In the genomic region with DNA sequence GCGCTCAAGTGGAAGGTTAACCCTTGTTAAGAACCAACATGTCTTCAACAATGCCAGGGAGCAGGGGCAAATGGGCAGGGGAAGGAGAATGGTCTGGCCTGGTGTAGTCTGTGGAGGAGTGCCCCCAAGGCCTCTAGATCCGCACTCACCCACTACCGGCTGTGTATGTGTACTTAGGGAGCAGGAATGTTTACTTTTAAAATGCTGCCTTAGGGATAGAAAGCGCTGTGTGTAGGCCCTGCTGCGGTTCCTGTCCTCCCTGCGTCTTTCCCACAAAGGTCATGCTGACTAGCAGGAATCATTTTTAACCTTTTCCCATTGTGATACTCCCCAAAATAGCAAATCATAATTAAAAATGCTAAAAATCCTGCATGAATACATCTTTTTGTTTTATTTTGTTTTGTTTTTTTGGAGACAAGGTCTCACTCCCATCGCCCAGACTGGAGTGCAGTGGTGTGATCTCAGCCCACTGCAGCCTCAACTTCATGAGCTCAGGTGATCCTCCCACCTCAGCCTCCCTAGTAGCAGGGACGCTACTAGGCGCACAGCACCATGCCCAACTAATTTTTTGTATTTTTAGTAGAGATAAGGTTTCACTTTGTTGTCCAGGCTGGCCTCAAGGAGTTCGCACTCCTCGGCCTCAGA, we compare ENCODE assay signal across 13 cellular contexts. TPM values are rescaled to one million over a fixed set of nuclear protein-coding genes. Genes with fewer than 3 reads are reported as not detected.
DNase-seq lines count a peak whose midpoint lies in the region; ATAC-seq, FAIRE-seq and TF ChIP-seq lines count a peak whose summit lies in the region.
"Had no signal": no experiment of that assay in that cellular context is flagged by ENCODE, and none has a peak within 500 bp of the region (broad histone marks: within the 10 kb centered on the region; RNA-seq: fewer than 3 reads in every experiment).

No MANE protein-coding gene starts in this region.

- TF ChIP-seq CTCF in type B pancreatic cell (conservative IDR thresholded peaks at IDR 0.05) = no peak

- peak overlapping the region; percentile 34 for H3K4me3 Mint-ChIP-seq in type B pancreatic cell

- H3K36me3 Mint-ChIP-seq in type B pancreatic cell = peaks cover 30% of the 10 kb centered on the region

- FAIRE-seq in HTR-8/SVneo (lab: Jason Lieb, UNC) = no peak

- H3K9me3 Mint-ChIP-seq in type B pancreatic cell = peaks cover 18% of the 10 kb centered on the region

- DNase-seq in NCI-H510A treated with DMSO at 0.1 percent for 48 hours (lab: John Stamatoyannopoulos, UW) (peak; percentile 18), NCI-H510A (lab: John Stamatoyannopoulos, UW) (no peak), SW480 (ENCODE audit: low spot score) (peak; percentile 40), left colon (peak in 1 of 2 donors; percentile 24), type B pancreatic cell (ENCODE audit: extremely low spot score, unreplicated experiment) (no peak), left cardiac atrium (no peak), G401 (ENCODE audit: low spot score) (no peak), HTR-8/SVneo (ENCODE audit: insufficient read length, low spot score) (no peak)
- DNase-seq: activated CD4-positive, alpha-beta T cell treated with anti-CD3 and anti-CD28 coated beads, Interleukin-2, amount 50 U/mL, for 48 hours; Kasumi-1; left ventricle myocardium inferior; T1000 had no signal

- no peaks in the 10 kb centered on the region for H3K27me3 Mint-ChIP-seq in type B pancreatic cell

- intact Hi-C loops in left colon (cut with DNase I, micrococcal nuclease) = no loop called here
- intact Hi-C loops in left cardiac atrium (cut with DNase I) = no loop called here

- ATAC-seq in left colon (peak; percentile 83), left cardiac atrium (no peak)
- ATAC-seq: body of pancreas had no signal

- peak overlapping the region; percentile 68 for H3K27ac Mint-ChIP-seq in type B pancreatic cell

- in situ Hi-C loops in G401 (cut with HindIII; ENCODE audit: low sequenced_read_pairs) = no loop called here

- H3K4me1 Mint-ChIP-seq in type B pancreatic cell (ENCODE audit: unreplicated experiment) = peaks cover 49% of the 10 kb centered on the region

RNA-seq across cellular contexts. Expression of a gene that starts 35.9 kb away (rescaled TPM):
- total RNA-seq in left colon (1 to 10 TPM; 1.1 to 1.7 TPM), type B pancreatic cell (ENCODE audit: low replicate concordance) (5.1 and 16.4 TPM in 2 replicates), left cardiac atrium (1 to 10 TPM in 1 of 2 donors, under 1 TPM in 1; 0.44 to 1.6 TPM)
- 0.43 TPM in 1 of 2 replicates, not detected in the other for total RNA-seq in G401 (2014; rRNA removed; shearing (Covaris generic))

RNA-seq across cellular contexts. Expression of a gene that starts 48.2 kb away (rescaled TPM):
- total RNA-seq in left colon (100 to 1,000 TPM; 151 to 160 TPM), type B pancreatic cell (ENCODE audit: low replicate concordance) (41.0 and 66.3 TPM in 2 replicates), left cardiac atrium (1 to 10 TPM; 3.3 to 5.3 TPM)
- 0.07 TPM in 1 of 2 replicates, not detected in the other for total RNA-seq in G401 (2014; rRNA removed; shearing (Covaris generic))

Comparison
In these comparisons a context has a peak if more than half of its experiments do, and no peak if none do; other contexts are left out.
1. DNase-seq: peak in NCI-H510A treated with DMSO at 0.1 percent for 48 hours (single experiment) and SW480 (single experiment); none in NCI-H510A (single experiment), type B pancreatic cell (single experiment), left cardiac atrium (single experiment), G401 (single experiment) and HTR-8/SVneo (single experiment).